Comparison of ENCODE assay signal across 8 cellular contexts in genomic region chr2:67397143-67397986, GRCh38. TPM values are rescaled to one million over a fixed set of nuclear protein-coding genes. Genes with fewer than 3 reads are reported as not detected.
DNase-seq lines count a peak whose midpoint lies in the region; ATAC-seq and TF ChIP-seq lines count a peak whose summit lies in the region.

TSS of gene ETAA1 (plus strand) at chr2:67397333. CDS start at chr2:67397449, 116 bp downstream.

- DNase-seq in GDM1 (lab: John Stamatoyannopoulos, UW) (peak; percentile 84), NAMALWA (ENCODE audit: low spot score) (peak; percentile 93), SK-N-DZ (ENCODE audit: low spot score) (peak; percentile 90), substantia nigra (lab: John Stamatoyannopoulos, UW) (peak; percentile 28 to 94 (median 86))
- DNase-seq in activated naive CD4-positive, alpha-beta T cell treated with anti-CD3 and anti-CD28 coated beads, Interleukin-2, amount 50 U/mL, for 16 hours: peak; percentile 94

- TF ChIP-seq EP300 in gastroesophageal sphincter (IDR thresholded peaks at IDR 0.05): no peak

- WGBS in gastroesophageal sphincter (ENCODE audit: low coverage in 1 of 2), 2 donors: 0% methylated on average over 16 to 21 of the region's 61 CpGs

- H3K9me3 ChIP-seq in HEK293 (ENCODE audit: control insufficient read depth, insufficient read depth, low read depth, low read length) (no peaks in the 10 kb centered on the region), gastroesophageal sphincter (no peaks in the 10 kb centered on the region), neutrophil (no peaks in the 10 kb centered on the region)

- CTCF ChIA-PET in HEK293 (lab: Yijun Ruan, JAX): interaction anchor here (0.6 to 1.2 kb wide), 2 partner anchors 46 to 183 kb away, joined by 3 read pairs; no protein-coding TSS in a partner anchor

- H3K36me3 ChIP-seq in HEK293 (ENCODE audit: control insufficient read depth in 2 of 2, insufficient read depth in 1 of 2, low read length in 2 of 2) (peaks cover 6 to 9% of the 10 kb centered on the region in 2 experiments; a peak in 2 of 3 replicates), gastroesophageal sphincter (no peaks in the 10 kb centered on the region), neutrophil (no peaks in the 10 kb centered on the region)

- no peak for TF ChIP-seq CTCF in HEK293 (tag by site-specific recombination; IDR thresholded peaks at IDR 0.05)
- peak in 1 of 4 experiments; percentile 12 for TF ChIP-seq CTCF in gastroesophageal sphincter (IDR thresholded peaks at IDR 0.05)
- peak; percentile 16 for TF ChIP-seq CTCF in neutrophil (IDR thresholded peaks at IDR 0.05)

- ATAC-seq in gastroesophageal sphincter: peak; percentile 100

- H3K4me1 ChIP-seq in HEK293 (ENCODE audit: control insufficient read depth, insufficient read depth, low read length) (peaks cover 18% of the 10 kb centered on the region), gastroesophageal sphincter (peaks cover 0 to 53% (median 0%) of the 10 kb centered on the region in 3 donors), neutrophil (ENCODE audit: control insufficient read depth in 1 of 2, insufficient read depth in 1 of 2, low read depth in 1 of 2, low read length in 1 of 2) (peaks cover 5 to 6% of the 10 kb centered on the region in 2 experiments)

- H3K27ac ChIP-seq in HEK293 (ENCODE audit: extremely low read depth, low read depth, low read length) (peak within 1 kb of the TSS; percentile 95), gastroesophageal sphincter (peak within 1 kb of the TSS; percentile 79 to 96 (median 95)), neutrophil (peak within 1 kb of the TSS; percentile 92), substantia nigra (ENCODE audit: low read depth, low read length, poor library complexity, severe bottlenecking) (peak within 1 kb of the TSS; percentile 78)

- peak within 1 kb of the TSS; percentile 97 for H3K4me3 ChIP-seq in HEK293 (ENCODE audit: low read depth, low read length)
- H3K4me3 ChIP-seq in gastroesophageal sphincter: peak within 1 kb of the TSS; percentile 75 to 84
- peak within 1 kb of the TSS; percentile 73 to 79 for H3K4me3 ChIP-seq in neutrophil (ENCODE audit: low read depth in 1 of 2, low read length in 1 of 2)

- POLR2A ChIA-PET in HEK293 (lab: Yijun Ruan, JAX): interaction anchor here (0.6 to 1.3 kb wide), 2 partner anchors 11 to 137 kb away, joined by 3 read pairs; no protein-coding TSS in a partner anchor

- peak; percentile 62 to 69 for TF ChIP-seq POLR2A in gastroesophageal sphincter (IDR thresholded peaks at IDR 0.05)

- H3K27me3 ChIP-seq in gastroesophageal sphincter (no peaks in the 10 kb centered on the region), neutrophil (no peaks in the 10 kb centered on the region)

TF ChIP-seq in HEK293, 187 proteins besides CTCF, POLR2A, EP300 and RAD21 (continues in another document):
- no peak for TF ChIP-seq KLF9 (tag by site-specific recombination; IDR thresholded peaks at IDR 0.05; ENCODE audit: low read depth)
- TF ChIP-seq ZNF555 (tag by site-specific recombination; conservative IDR thresholded peaks at IDR 0.05): no peak
- no peak for TF ChIP-seq ZNF776 (tag by site-specific recombination; IDR thresholded peaks at IDR 0.05; ENCODE audit: borderline replicate concordance)
- TF ChIP-seq ZSCAN4 (tag by site-specific recombination; IDR thresholded peaks at IDR 0.05): peak; percentile 43; the same call in 1 of the 2 replicates
- TF ChIP-seq KLF10 (tag by site-specific recombination; IDR thresholded peaks at IDR 0.05): peak; percentile 79
- peak; percentile 64; the same call in 1 of the 2 replicates for TF ChIP-seq SCRT2 (tag by site-specific recombination; IDR thresholded peaks at IDR 0.05)
- TF ChIP-seq ZNF2 (tag by site-specific recombination; IDR thresholded peaks at IDR 0.05): peak; percentile 68; the same call in 1 of the 2 replicates
- peak; percentile 49; the same call in 1 of the 2 replicates for TF ChIP-seq KLF16 (tag by site-specific recombination; IDR thresholded peaks at IDR 0.05)
- no peak for TF ChIP-seq FEZF1 (tag by site-specific recombination; IDR thresholded peaks at IDR 0.05)
- peak; percentile 29; the same call in 1 of the 2 replicates for TF ChIP-seq ZNF341 (tag by site-specific recombination; IDR thresholded peaks at IDR 0.05; ENCODE audit: low read depth)
- TF ChIP-seq YY1 (tag by site-specific recombination; IDR thresholded peaks at IDR 0.05): peak; percentile 81
- peak; percentile 77 for TF ChIP-seq ZNF600 (tag by site-specific recombination; IDR thresholded peaks at IDR 0.05)
- TF ChIP-seq SP2 (tag by site-specific recombination; IDR thresholded peaks at IDR 0.05): peak; percentile 65
- TF ChIP-seq ZNF621 (tag by site-specific recombination; IDR thresholded peaks at IDR 0.05): no peak
- 0 out of 2 replicates have a peak, but pooled peaks have one; percentile 43 for TF ChIP-seq ZXDB (tag by site-specific recombination; IDR thresholded peaks at IDR 0.05)
- peak; percentile 44; the same call in 1 of the 2 replicates for TF ChIP-seq YY2 (tag by site-specific recombination; IDR thresholded peaks at IDR 0.05)
- peak; percentile 75; the same call in 1 of the 2 replicates for TF ChIP-seq ZNF10 (tag by site-specific recombination; IDR thresholded peaks at IDR 0.05)
- no peak for TF ChIP-seq ZNF404 (tag by site-specific recombination; IDR thresholded peaks at IDR 0.05)
- no peak for TF ChIP-seq ELK4 (IDR thresholded peaks at IDR 0.05; ENCODE audit: borderline replicate concordance, low read depth, low read length)
- no peak for TF ChIP-seq ZNF658 (tag by site-specific recombination; IDR thresholded peaks at IDR 0.05)
- TF ChIP-seq ZNF23 (tag by site-specific recombination; IDR thresholded peaks at IDR 0.05; ENCODE audit: borderline replicate concordance): no peak
- no peak for TF ChIP-seq ZNF639 (tag by site-specific recombination; IDR thresholded peaks at IDR 0.05)
- TF ChIP-seq ZBTB26 (tag by site-specific recombination; optimal IDR thresholded peaks at IDR 0.05): peak; percentile 81
- TF ChIP-seq SP3 (tag by site-specific recombination; IDR thresholded peaks at IDR 0.05): peak; percentile 64
- TF ChIP-seq ZNF76 (tag by site-specific recombination; IDR thresholded peaks at IDR 0.05; ENCODE audit: borderline replicate concordance, low read depth): peak; percentile 60; the same call in 1 of the 2 replicates
- TF ChIP-seq ZNF610 (tag by site-specific recombination; IDR thresholded peaks at IDR 0.05; ENCODE audit: borderline replicate concordance): no peak
- peak; percentile 55; the same call in 1 of the 2 replicates for TF ChIP-seq ZNF692 (tag by site-specific recombination; IDR thresholded peaks at IDR 0.05)

RNA-seq across cellular contexts. Expression of gene ETAA1, which starts in this region (rescaled TPM):
- polyA plus RNA-seq in SK-N-DZ (2014; cell fraction: cytosol; rRNA removed): 29.2 and 34.6 TPM in 2 replicates
- 40.1 and 50.4 TPM in 2 replicates for polyA plus RNA-seq in SK-N-DZ (2014; cell fraction: nucleus; rRNA removed)
- total RNA-seq in gastroesophageal sphincter: 10 to 100 TPM; 16.6 to 26.6 (median 23.0) TPM

Comparison
In these comparisons a context has a peak if more than half of its experiments do, and no peak if none do; other contexts are left out.
1. Peak in every context shown above with its lines: DNase-seq, ATAC-seq, H3K4me3 ChIP-seq and H3K27ac ChIP-seq.